ENCODE assay signal across 16 cellular contexts in genomic region chr13:21615427-21615826, GRCh38. TPM values are rescaled to one million over a fixed set of nuclear protein-coding genes. Genes with fewer than 3 reads are reported as not detected.
DNase-seq lines count a peak whose midpoint lies in the region; TF ChIP-seq lines count a peak whose summit lies in the region.
"Had no signal": no experiment of that assay in that cellular context is flagged by ENCODE, and none has a peak within 500 bp of the region (broad histone marks: within the 10 kb centered on the region; RNA-seq: fewer than 3 reads in every experiment).

No MANE protein-coding gene starts in this region.

- H3K4me2 ChIP-seq in BLaER1 (peak overlapping the region; percentile 82), Karpas-422 (ENCODE audit: low read depth, low read length, poor library complexity, severe bottlenecking) (no peak overlapping the region)

- peak; percentile 15 for DNase-seq in Karpas-422
- DNase-seq in SK-N-MC (ENCODE audit: low read depth, low spot score) = no peak
- DNase-seq in right atrium auricular region (ENCODE audit: low spot score) = no peak
- DNase-seq in NCI-H524 (lab: John Stamatoyannopoulos, UW) = no peak
- no peak for DNase-seq in COR-L47 (lab: John Stamatoyannopoulos, UW)
- no peak for DNase-seq in DMS53 treated with DMSO at 0.1 percent for 48 hours (lab: John Stamatoyannopoulos, UW; ENCODE audit: unreplicated experiment)
- DNase-seq: 8988T; AML-193; C1 segment of cervical spinal cord; CD4-positive, alpha-beta T cell; DND-41; GF-D8 had no signal

- no peak for TF ChIP-seq CTCF in VCaP (conservative IDR thresholded peaks at IDR 0.05)
- TF ChIP-seq CTCF in right atrium auricular region (IDR thresholded peaks at IDR 0.05) = no peak

- no peaks in the 10 kb centered on the region for H4K20me1 ChIP-seq in BLaER1
- no peaks in the 10 kb centered on the region for H4K20me1 ChIP-seq in Karpas-422 (ENCODE audit: insufficient read depth, low read depth, low read length)

- no peaks in the 10 kb centered on the region for H3K9me2 ChIP-seq in Karpas-422 (replicated peaks; ENCODE audit: insufficient read depth, low read length)

- H3K79me2 ChIP-seq in Karpas-422 (ENCODE audit: low read length) = no peaks in the 10 kb centered on the region

- no peak overlapping the region for H3K9ac ChIP-seq in BLaER1
- no peak overlapping the region for H3K9ac ChIP-seq in Karpas-422 (ENCODE audit: low read length)
- no peak overlapping the region for H3K9ac ChIP-seq in SK-N-MC (ENCODE audit: insufficient read length)

- H3K4me3 ChIP-seq in BLaER1 (no peak overlapping the region), Karpas-422 (ENCODE audit: low read length) (no peak overlapping the region), SK-N-MC (peak overlapping the region; percentile 68; the same call in 1 of the 2 replicates), right atrium auricular region (no peak overlapping the region)
- H3K4me3 ChIP-seq: HAP-1 had no signal

- H3K4me1 ChIP-seq in BLaER1 (peaks cover 31% of the 10 kb centered on the region), Karpas-422 (ENCODE audit: low read length) (peaks cover 12% of the 10 kb centered on the region; the same call in 1 of the 2 replicates), right atrium auricular region (no peaks in the 10 kb centered on the region)
- H3K4me1 ChIP-seq: HAP-1 had no signal

- H2AFZ ChIP-seq in Karpas-422 (ENCODE audit: low read length) = no peak overlapping the region

- H3K27me3 ChIP-seq in BLaER1 (no peaks in the 10 kb centered on the region), Karpas-422 (ENCODE audit: low read length) (no peaks in the 10 kb centered on the region), right atrium auricular region (no peaks in the 10 kb centered on the region)

- H3K27ac ChIP-seq in BLaER1 (no peak overlapping the region), Karpas-422 (ENCODE audit: low read length) (no peak overlapping the region), SK-N-MC (peak overlapping the region; percentile 83), VCaP (peak overlapping the region; percentile 44; the same call in 1 of the 2 replicates), right atrium auricular region (no peak overlapping the region)

- H3K9me3 ChIP-seq in BLaER1 (peaks cover 9% of the 10 kb centered on the region), Karpas-422 (ENCODE audit: low read length) (no peaks in the 10 kb centered on the region), SK-N-MC (ENCODE audit: low read depth, low read length) (no peaks in the 10 kb centered on the region), right atrium auricular region (no peaks in the 10 kb centered on the region)
- H3K9me3 ChIP-seq: HAP-1 had no signal

- no peaks in the 10 kb centered on the region for H3K36me3 ChIP-seq in BLaER1
- no peaks in the 10 kb centered on the region for H3K36me3 ChIP-seq in Karpas-422 (ENCODE audit: insufficient read depth, low read length)
- H3K36me3 ChIP-seq in SK-N-MC (ENCODE audit: insufficient read depth, low read length) = no peaks in the 10 kb centered on the region
- no peaks in the 10 kb centered on the region for H3K36me3 ChIP-seq in right atrium auricular region
- H3K36me3 ChIP-seq: HAP-1 had no signal

RNA-seq across cellular contexts. Expression of gene MICU2, which starts 11.5 kb away (rescaled TPM):
- total RNA-seq in Karpas-422 (2014; rRNA removed; shearing (Covaris generic); ENCODE audit: low replicate concordance) = 60.1 and 79.1 TPM in 2 replicates
- total RNA-seq in right atrium auricular region = 10 to 100 TPM; 53.7 to 73.6 TPM

RNA-seq across cellular contexts. Expression of gene FGF9, which starts 55.4 kb away (rescaled TPM):
- total RNA-seq in Karpas-422 (2014; rRNA removed; shearing (Covaris generic); ENCODE audit: low replicate concordance) = 0.11 and 2.9 TPM in 2 replicates
- 1 to 10 TPM; 3.2 to 5.9 TPM for total RNA-seq in right atrium auricular region
- total RNA-seq: H1 had no signal

Comparison
In these comparisons a context has a peak if more than half of its experiments do, and no peak if none do; other contexts are left out.
1. H3K27ac ChIP-seq: peak in SK-N-MC (single experiment) and VCaP (single experiment); none in BLaER1 (single experiment), Karpas-422 (single experiment) and right atrium auricular region (0 of 2).